ENCODE assay signal across 23 cellular contexts in genomic region chr17:76513306-76513692, GRCh38. TPM values are rescaled to one million over a fixed set of nuclear protein-coding genes. Genes with fewer than 3 reads are reported as not detected.
DNase-seq lines count a peak whose midpoint lies in the region; TF ChIP-seq lines count a peak whose summit lies in the region.
"Had no signal": no experiment of that assay in that cellular context is flagged by ENCODE, and none has a peak within 500 bp of the region (broad histone marks: within the 10 kb centered on the region; RNA-seq: fewer than 3 reads in every experiment).

No MANE protein-coding gene starts in this region.

- TF ChIP-seq CTCF in brain microvascular endothelial cell (IDR thresholded peaks at IDR 0.05; ENCODE audit: low read depth, low read length, missing control alignments): no peak

- no peak overlapping the region for H3K4me3 ChIP-seq in BLaER1 treated with 17β-estradiol and CSF1 and Interleukin-3, amounts not matched to agents 10 nM and 100 nM
- H3K4me3 ChIP-seq in brain microvascular endothelial cell (ENCODE audit: low read depth, low read length): no peak overlapping the region

- H3K36me3 Mint-ChIP-seq in activated CD4-positive, alpha-beta memory T cell treated with anti-CD3 and anti-CD28 coated beads, Interleukin-2, amount 10 ng/mL, durations not matched to agents 7 days and 5 days (ENCODE audit: low read depth): no peaks in the 10 kb centered on the region
- H3K36me3 Mint-ChIP-seq in immature natural killer cell: no peaks in the 10 kb centered on the region

- DNase-seq in NCI-H82 (lab: John Stamatoyannopoulos, UW) (peak; percentile 52), NCI-H82 treated with DMSO at 0.1 percent for 48 hours (lab: John Stamatoyannopoulos, UW; ENCODE audit: unreplicated experiment) (no peak), immature natural killer cell (no peak), NCI-H2171 treated with DMSO at 0.1 percent for 48 hours (lab: John Stamatoyannopoulos, UW) (no peak), brain microvascular endothelial cell (no peak), mesenteric fat pad (ENCODE audit: low spot score) (no peak)
- no peak for DNase-seq in activated CD4-positive, alpha-beta memory T cell treated with anti-CD3 and anti-CD28 coated beads, Interleukin-2, amount 10 ng/mL, durations not matched to agents 7 days and 5 days
- DNase-seq: activated CD4-positive, alpha-beta T cell treated with anti-CD3 and anti-CD28 coated beads, Interleukin-2, amount 50 U/mL, for 1 hour; activated T-cell treated with anti-CD3 and anti-CD28 coated beads, Interleukin-2, amount 50 U/mL, for 48 hours; amygdala; caudate nucleus; foreskin fibroblast; NCI-H1436 treated with DMSO at 0.1 percent for 48 hours; NCI-H526; occipital lobe; stimulated activated CD4-positive, alpha-beta T cell treated with anti-CD3 and anti-CD28 coated beads, Interleukin-12 subunit alpha, Interleukin-12 subunit beta, amount 100 ng/mL, for 4 hours; substantia nigra had no signal

- CTCF ChIA-PET in activated CD4-positive, alpha-beta memory T cell treated with anti-CD3 and anti-CD28 coated beads, Interleukin-2, amount 10 ng/mL, durations not matched to agents 7 days and 5 days (lab: Charles Lee): interaction anchor here (1.0 to 2.7 kb wide), 4 partner anchors 10 to 128 kb away, joined by 4 to 14 read pairs (median 5); partner anchors contain the start of genes RHBDF2 and SPHK1

- POLR2A ChIA-PET in activated CD4-positive, alpha-beta memory T cell treated with anti-CD3 and anti-CD28 coated beads, Interleukin-2, amount 10 ng/mL, durations not matched to agents 7 days and 5 days (lab: Charles Lee): interaction anchor here (1.2 to 2.9 kb wide), 3 partner anchors 11 to 160 kb away, joined by 4 to 14 read pairs (median 11); partner anchors contain the start of genes PRPSAP1 and RHBDF2

- H3K9me3 ChIP-seq in BLaER1 treated with 17β-estradiol and CSF1 and Interleukin-3, amounts not matched to agents 10 nM and 100 nM (replicated peaks in 1 of 11): no peaks in the 10 kb centered on the region

- H3K4me1 ChIP-seq in BLaER1 treated with 17β-estradiol and CSF1 and Interleukin-3, amounts not matched to agents 10 nM and 100 nM: peaks cover 60 to 89% (median 75%) of the 10 kb centered on the region in 10 experiments

- no peaks in the 10 kb centered on the region for H3K36me3 ChIP-seq in BLaER1 treated with 17β-estradiol and CSF1 and Interleukin-3, amounts not matched to agents 10 nM and 100 nM
- H3K36me3 ChIP-seq in brain microvascular endothelial cell (replicated peaks): no peaks in the 10 kb centered on the region

- H3K27me3 ChIP-seq in BLaER1 treated with 17β-estradiol and CSF1 and Interleukin-3, amounts not matched to agents 10 nM and 100 nM: no peaks in the 10 kb centered on the region
- no peaks in the 10 kb centered on the region for H3K27me3 ChIP-seq in brain microvascular endothelial cell (replicated peaks)

- H3K27ac Mint-ChIP-seq in activated CD4-positive, alpha-beta memory T cell treated with anti-CD3 and anti-CD28 coated beads, Interleukin-2, amount 10 ng/mL, durations not matched to agents 7 days and 5 days: peak overlapping the region; percentile 99
- peak overlapping the region; percentile 93 to 99 (median 96) for H3K27ac Mint-ChIP-seq in immature natural killer cell

- peak overlapping the region; percentile 35 to 91 (median 88); a peak in 20 of 22 replicates for H3K27ac ChIP-seq in BLaER1 treated with 17β-estradiol and CSF1 and Interleukin-3, amounts not matched to agents 10 nM and 100 nM
- H3K27ac ChIP-seq in brain microvascular endothelial cell: no peak overlapping the region
- H3K27ac ChIP-seq: 22Rv1 had no signal

- H3K9ac ChIP-seq in BLaER1 treated with 17β-estradiol and CSF1 and Interleukin-3, amounts not matched to agents 10 nM and 100 nM: peak overlapping the region in 8 of 11 experiments; percentile 21 to 84 (median 44); a peak in 9 of 22 replicates

- no peaks in the 10 kb centered on the region for H4K20me1 ChIP-seq in BLaER1 treated with 17β-estradiol and CSF1 and Interleukin-3, amounts not matched to agents 10 nM and 100 nM

- in situ Hi-C loops in brain microvascular endothelial cell (cut with HindIII; ENCODE audit: low pct_ligation_motif_present, low sequenced_read_pairs): no loop called here

- H3K9me3 Mint-ChIP-seq in activated CD4-positive, alpha-beta memory T cell treated with anti-CD3 and anti-CD28 coated beads, Interleukin-2, amount 10 ng/mL, durations not matched to agents 7 days and 5 days: no peaks in the 10 kb centered on the region
- peaks cover 0 to 2% (median 0%) of the 10 kb centered on the region in 6 donors for H3K9me3 Mint-ChIP-seq in immature natural killer cell

- no peak overlapping the region for H3K4me3 Mint-ChIP-seq in activated CD4-positive, alpha-beta memory T cell treated with anti-CD3 and anti-CD28 coated beads, Interleukin-2, amount 10 ng/mL, durations not matched to agents 7 days and 5 days
- peak overlapping the region; percentile 27 to 70 (median 52) for H3K4me3 Mint-ChIP-seq in immature natural killer cell

- peaks cover 2% of the 10 kb centered on the region for H3K27me3 Mint-ChIP-seq in activated CD4-positive, alpha-beta memory T cell treated with anti-CD3 and anti-CD28 coated beads, Interleukin-2, amount 10 ng/mL, durations not matched to agents 7 days and 5 days
- peaks cover 8 to 24% (median 20%) of the 10 kb centered on the region in 3 donors for H3K27me3 Mint-ChIP-seq in immature natural killer cell (ENCODE audit: low read depth in 3 of 3)

- peak overlapping the region; percentile 59 to 88 (median 80) for H3K4me2 ChIP-seq in BLaER1 treated with 17β-estradiol and CSF1 and Interleukin-3, amounts not matched to agents 10 nM and 100 nM

- H3K4me1 Mint-ChIP-seq in activated CD4-positive, alpha-beta memory T cell treated with anti-CD3 and anti-CD28 coated beads, Interleukin-2, amount 10 ng/mL, durations not matched to agents 7 days and 5 days: peaks cover 60% of the 10 kb centered on the region
- H3K4me1 Mint-ChIP-seq in immature natural killer cell: peaks cover 64 to 67% of the 10 kb centered on the region in 2 donors

RNA-seq across cellular contexts. Expression of gene RHBDF2, which starts 12.1 kb away (rescaled TPM):
- total RNA-seq in activated CD4-positive, alpha-beta memory T cell treated with anti-CD3 and anti-CD28 coated beads, Interleukin-2, amount 10 ng/mL, durations not matched to agents 7 days and 5 days: 10 to 100 TPM; 33.2 to 33.8 TPM
- polyA plus RNA-seq in immature natural killer cell: 10 to 100 TPM; 19.3 to 90.5 (median 23.6) TPM
- 52.7 TPM for total RNA-seq in mesenteric fat pad

RNA-seq across cellular contexts. Expression of gene CYGB, which starts 24.2 kb away (rescaled TPM):
- not detected for total RNA-seq in activated CD4-positive, alpha-beta memory T cell treated with anti-CD3 and anti-CD28 coated beads, Interleukin-2, amount 10 ng/mL, durations not matched to agents 7 days and 5 days
- under 1 TPM in 2 of 3 donors, not detected in 1; 0.09 to 0.41 TPM for polyA plus RNA-seq in immature natural killer cell
- 55.6 TPM for total RNA-seq in mesenteric fat pad
- total RNA-seq: MCF 10A had no signal

RNA-seq across cellular contexts. Expression of gene PRCD, which starts 26.5 kb away (rescaled TPM):
- not detected for total RNA-seq in activated CD4-positive, alpha-beta memory T cell treated with anti-CD3 and anti-CD28 coated beads, Interleukin-2, amount 10 ng/mL, durations not matched to agents 7 days and 5 days
- polyA plus RNA-seq in immature natural killer cell: 1 to 10 TPM; 2.8 to 5.3 (median 3.1) TPM
- 5.4 TPM for total RNA-seq in mesenteric fat pad
- total RNA-seq: MCF 10A had no signal

RNA-seq across cellular contexts. Expression of gene AANAT, which starts 45.9 kb away (rescaled TPM):
- total RNA-seq in activated CD4-positive, alpha-beta memory T cell treated with anti-CD3 and anti-CD28 coated beads, Interleukin-2, amount 10 ng/mL, durations not matched to agents 7 days and 5 days: not detected
- polyA plus RNA-seq in immature natural killer cell: under 1 TPM in 1 of 3 donors, not detected in 2; 0.34 TPM
- total RNA-seq in mesenteric fat pad: not detected
- total RNA-seq: dermis microvascular lymphatic vessel endothelial cell, liver, MCF 10A, occipital lobe, ureter had no signal
- polyA plus RNA-seq: liver had no signal

Comparison
In these comparisons a context has a peak if more than half of its experiments do, and no peak if none do; other contexts are left out.
1. RNA of gene CYGB, which starts 24.2 kb away (total RNA-seq): 55.6 TPM in mesenteric fat pad (single experiment); not detected in activated CD4-positive, alpha-beta memory T cell treated with anti-CD3 and anti-CD28 coated beads, Interleukin-2, amount 10 ng/mL, durations not matched to agents 7 days and 5 days; every median in the first group is over 10 times any median in the second.